ENCODE assay signal across 8 cellular contexts in the genomic region with DNA sequence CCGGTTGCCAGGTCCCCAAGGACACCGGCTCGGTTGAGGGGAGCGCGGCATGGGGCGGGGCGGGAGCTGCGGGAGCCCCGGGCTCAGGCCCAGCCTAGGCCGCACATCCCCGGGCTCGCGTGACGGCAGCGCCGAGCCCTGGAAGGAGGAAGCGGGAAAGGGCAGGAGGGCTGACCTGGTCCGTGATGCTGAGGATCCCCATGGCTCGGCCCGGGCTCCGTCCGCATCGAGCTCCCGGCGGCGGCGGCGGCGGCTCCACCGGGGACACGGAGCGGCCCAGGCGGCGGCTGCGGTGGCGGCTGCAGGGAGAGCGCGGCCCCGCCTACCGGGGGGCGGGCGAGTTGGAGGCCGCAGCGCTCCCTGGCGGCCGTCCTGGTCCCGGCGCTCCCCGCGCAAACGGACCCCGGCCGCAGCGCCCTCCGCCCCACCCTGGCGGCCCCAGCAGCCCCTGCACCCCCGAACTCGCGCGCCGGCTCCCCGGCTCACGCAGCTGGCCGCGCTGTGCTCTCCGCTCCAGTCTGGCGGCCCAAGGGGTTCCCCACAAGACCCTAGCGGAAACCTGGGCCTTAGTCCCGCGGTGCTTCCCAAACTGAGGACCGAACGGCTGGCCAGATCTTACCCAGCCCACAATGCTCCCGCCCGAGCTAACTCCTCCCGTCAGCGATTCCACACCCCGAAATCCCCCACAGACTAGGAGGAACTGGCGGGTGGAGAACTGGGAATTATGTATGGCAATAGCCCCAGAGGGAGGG. TPM values are rescaled to one million over a fixed set of nuclear protein-coding genes. Genes with fewer than 3 reads are reported as not detected.
DNase-seq lines count a peak whose midpoint lies in the region; ATAC-seq and TF ChIP-seq lines count a peak whose summit lies in the region.

A gene (minus strand): TSS at position 317 of the 752 bp plus-strand sequence. CDS start 115 bp downstream, at position 202.

- BruUV-seq in IMR-90 (replicated peaks; lab: Mats Ljungman, UMichigan): no TSS peak

- in situ Hi-C loops in IMR-90 (cut with MboI; ENCODE audit: low sequenced_read_pairs): no loop called here

- peaks cover 34% of the 10 kb centered on the region for H3K79me2 ChIP-seq in fibroblast of lung (ENCODE audit: control insufficient read depth, insufficient read depth, low read length)

- H3K4me2 ChIP-seq in IMR-90 (ENCODE audit: low read depth, low read length) (peak within 1 kb of the TSS; percentile 92), fibroblast of lung (ENCODE audit: extremely low read depth, insufficient read depth, low read length) (peak within 1 kb of the TSS; percentile 92)

- H2BK120ac ChIP-seq in IMR-90 (ENCODE audit: low read depth, low read length): peak within 1 kb of the TSS; percentile 60; the same call in 1 of the 2 replicates

- H3K4ac ChIP-seq in IMR-90 (ENCODE audit: low read depth, low read length): peak within 1 kb of the TSS; percentile 85

- peaks cover 21 to 28% (median 25%) of the 10 kb centered on the region in 4 donors for H3K4me1 Mint-ChIP-seq in naive thymus-derived CD8-positive, alpha-beta T cell
- peaks cover 13 to 25% of the 10 kb centered on the region in 2 donors for H3K4me1 Mint-ChIP-seq in stimulated activated naive B cell treated with anti-CD40 and anti-IgM and Interleukin-4, amounts not matched to agents 10 μg/mL and 1 μg/mL and 100 μg/mL, for 72 hours

- peak; percentile 72 for ATAC-seq in GM21526 (IDR thresholded peaks at IDR 0.05; ENCODE audit: low FRiP score, unreplicated experiment)
- ATAC-seq in IMR-90 (ENCODE audit: low read depth): peak; percentile 86
- ATAC-seq in naive thymus-derived CD8-positive, alpha-beta T cell: peak; percentile 94
- ATAC-seq in stimulated activated naive B cell treated with anti-CD40 and anti-IgM and Interleukin-4, amounts not matched to agents 10 μg/mL and 1 μg/mL and 100 μg/mL, for 72 hours (replicated peaks): peak; percentile 94 to 96

- intact Hi-C loops in IMR-90 (cut with micrococcal nuclease): loop anchor here (2.0 kb wide), 2 partner anchors 139 to 207 kb away; a partner anchor contains a TSS

- peak within 1 kb of the TSS; percentile 81 to 94 for H4K8ac ChIP-seq in IMR-90 (ENCODE audit: low read depth in 2 of 2, low read length in 2 of 2)

- CTCF ChIA-PET in IMR-90 (lab: Yijun Ruan, JAX): interaction anchor here (0.6 to 1.2 kb wide), 5 partner anchors 8 to 69 kb away, joined by 3 read pairs; a partner anchor contains a TSS

- peak within 1 kb of the TSS; percentile 77 for H4K91ac ChIP-seq in IMR-90 (ENCODE audit: insufficient read depth, low read depth, low read length)

- H3K9ac ChIP-seq in IMR-90 (ENCODE audit: low read depth, low read length) (peak within 1 kb of the TSS; percentile 96), fibroblast of lung (ENCODE audit: insufficient read depth, low read length) (peak within 1 kb of the TSS; percentile 81)

- peak; percentile 34 for TF ChIP-seq RAD21 in IMR-90 (IDR thresholded peaks at IDR 0.05; ENCODE audit: low read length)

- H4K20me1 ChIP-seq in IMR-90 (ENCODE audit: insufficient read depth, low read length): peaks cover 37% of the 10 kb centered on the region
- no peaks in the 10 kb centered on the region for H4K20me1 ChIP-seq in fibroblast of lung (ENCODE audit: control insufficient read depth, extremely low read depth, insufficient read depth, low read length)

- peak within 1 kb of the TSS; percentile 83 to 96 (median 92) for H3K27ac Mint-ChIP-seq in naive thymus-derived CD8-positive, alpha-beta T cell
- peak within 1 kb of the TSS; percentile 94 for H3K27ac Mint-ChIP-seq in stimulated activated naive B cell treated with anti-CD40 and anti-IgM and Interleukin-4, amounts not matched to agents 10 μg/mL and 1 μg/mL and 100 μg/mL, for 72 hours

- H2AFZ ChIP-seq in IMR-90 (replicated peaks; ENCODE audit: low read length, poor library complexity) (peak within 1 kb of the TSS; percentile 97), fibroblast of lung (ENCODE audit: low read length) (peak within 1 kb of the TSS; percentile 74)

- peaks cover 28% of the 10 kb centered on the region for H3K9me1 ChIP-seq in IMR-90 (ENCODE audit: insufficient read depth, low read length)

- H3K56ac ChIP-seq in IMR-90 (ENCODE audit: extremely low read depth, insufficient read depth, low read length): peak within 1 kb of the TSS; percentile 79

- H2BK15ac ChIP-seq in IMR-90 (ENCODE audit: low read depth, low read length): peak within 1 kb of the TSS; percentile 23; the same call in 1 of the 3 replicates

- H3K9me3 ChIP-seq in IMR-90 (ENCODE audit: control insufficient read depth, insufficient read depth, low read length) (no peaks in the 10 kb centered on the region), fibroblast of lung (ENCODE audit: control insufficient read depth, insufficient read depth, low read depth, low read length) (no peaks in the 10 kb centered on the region)

- peak within 1 kb of the TSS; percentile 94 for H3K23ac ChIP-seq in IMR-90 (ENCODE audit: low read depth, low read length)

- H3K4me1 ChIP-seq in IMR-90 (ENCODE audit: control insufficient read depth, insufficient read depth, low read length) (peaks cover 22% of the 10 kb centered on the region), fibroblast of lung (ENCODE audit: control insufficient read depth, extremely low read depth, insufficient read depth, low read length) (peaks cover 15% of the 10 kb centered on the region)

- POLR2A ChIA-PET in IMR-90 (lab: Charles Lee; ENCODE audit: unreplicated experiment): interaction anchor here (1.1 kb wide), 1 partner anchor 36 kb away, joined by 4 read pairs; a partner anchor contains a TSS
- POLR2A ChIA-PET in naive thymus-derived CD8-positive, alpha-beta T cell (lab: Charles Lee): interaction anchor here (0.5 to 2.7 kb wide), 21 partner anchors 9 to 328 kb away, joined by 3 to 20 read pairs (median 3); a partner anchor contains a TSS

- H3K27ac ChIP-seq in IMR-90 (ENCODE audit: insufficient read depth, low read length): peak within 1 kb of the TSS; percentile 94
- H3K27ac ChIP-seq in fibroblast of lung (ENCODE audit: insufficient read depth, low read length): peak within 1 kb of the TSS; percentile 80

- peaks cover 0 to 28% (median 7%) of the 10 kb centered on the region in 3 donors for H3K36me3 Mint-ChIP-seq in naive thymus-derived CD8-positive, alpha-beta T cell
- H3K36me3 Mint-ChIP-seq in stimulated activated naive B cell treated with anti-CD40 and anti-IgM and Interleukin-4, amounts not matched to agents 10 μg/mL and 1 μg/mL and 100 μg/mL, for 72 hours: peaks cover 15 to 23% of the 10 kb centered on the region in 2 donors

- no peaks in the 10 kb centered on the region for H3K27me3 Mint-ChIP-seq in naive thymus-derived CD8-positive, alpha-beta T cell
- H3K27me3 Mint-ChIP-seq in stimulated activated naive B cell treated with anti-CD40 and anti-IgM and Interleukin-4, amounts not matched to agents 10 μg/mL and 1 μg/mL and 100 μg/mL, for 72 hours: no peaks in the 10 kb centered on the region

- H3K79me1 ChIP-seq in IMR-90 (ENCODE audit: low read depth in 1 of 2, low read length in 2 of 2): peaks cover 32 to 45% of the 10 kb centered on the region in 2 experiments

- TF ChIP-seq POLR2A in IMR-90 (IDR thresholded peaks at IDR 0.05; ENCODE audit: low read depth, low read length): no peak

- H3K4me3 ChIP-seq in IMR-90 (ENCODE audit: insufficient read depth, low read depth, low read length) (peak within 1 kb of the TSS; percentile 94), fibroblast of lung (replicated peaks in 1 of 4; ENCODE audit: control extremely low read depth in 1 of 4, insufficient read depth in 1 of 4, low read depth in 3 of 4, low read length in 4 of 4) (peak within 1 kb of the TSS; percentile 81 to 85 (median 83))

- dilution Hi-C loops in IMR-90 (cut with HindIII; ENCODE audit: low sequenced_read_pairs, unreplicated experiment): no loop called here

- peak within 1 kb of the TSS; percentile 89 for H3K14ac ChIP-seq in IMR-90 (replicated peaks; ENCODE audit: low read depth, low read length)

- H3K36me3 ChIP-seq in IMR-90 (ENCODE audit: control insufficient read depth, insufficient read depth, low read length) (peaks cover 35% of the 10 kb centered on the region), fibroblast of lung (ENCODE audit: control insufficient read depth, insufficient read depth, low read length) (peaks cover 18% of the 10 kb centered on the region)

- H2BK20ac ChIP-seq in IMR-90 (ENCODE audit: low read depth, low read length): 0 out of 2 replicates have a peak within 1 kb of the TSS, but pooled peaks have one; percentile 13

- peak within 1 kb of the TSS; percentile 69 for H4K5ac ChIP-seq in IMR-90 (ENCODE audit: low read depth, low read length)

- H3K27me3 ChIP-seq in IMR-90 (ENCODE audit: control insufficient read depth, insufficient read depth, low read length) (no peaks in the 10 kb centered on the region), fibroblast of lung (ENCODE audit: control insufficient read depth, insufficient read depth, low read length) (no peaks in the 10 kb centered on the region)

- peak within 1 kb of the TSS; percentile 89 for H2AK5ac ChIP-seq in IMR-90 (ENCODE audit: low read depth, low read length)

- 0% methylated on average over 50 of the region's 78 CpGs; no CpG with 5 or more reads in 1 of the 2 experiments for WGBS in IMR-90 (ENCODE audit: extremely low coverage in 2 of 2, insufficient read length in 1 of 2), 2 experiments

- DNase-seq in DMS79 treated with DMSO at 0.1 percent for 48 hours (lab: John Stamatoyannopoulos, UW) (peak; percentile 42), IMR-90 (peak; percentile 71), activated T-helper 1 cell treated with Interleukin-2 at 50 U/mL for 16 hours (ENCODE audit: low read depth) (peak; percentile 74), fibroblast of lung (ENCODE audit: low read depth in 2 of 2) (peak; percentile 68 to 74)
- peak; percentile 64 to 88 (median 81) for DNase-seq in naive thymus-derived CD8-positive, alpha-beta T cell
- peak; percentile 73 for DNase-seq in stimulated activated naive B cell treated with anti-CD40 and anti-IgM and Interleukin-4, amounts not matched to agents 10 μg/mL and 1 μg/mL and 100 μg/mL, for 72 hours

- H3K4me3 Mint-ChIP-seq in naive thymus-derived CD8-positive, alpha-beta T cell: peak within 1 kb of the TSS; percentile 87 to 94 (median 92)
- peak within 1 kb of the TSS; percentile 94 to 99 for H3K4me3 Mint-ChIP-seq in stimulated activated naive B cell treated with anti-CD40 and anti-IgM and Interleukin-4, amounts not matched to agents 10 μg/mL and 1 μg/mL and 100 μg/mL, for 72 hours

- TF ChIP-seq CTCF in IMR-90 (conservative IDR thresholded peaks at IDR 0.05; ENCODE audit: low read depth, low read length): peak; percentile 82
- TF ChIP-seq CTCF in fibroblast of lung (conservative IDR thresholded peaks at IDR 0.05 in 1 of 2, IDR thresholded peaks at IDR 0.05 in 1 of 2; ENCODE audit: low read depth in 1 of 2, low read length in 2 of 2): peak; percentile 12 to 29

- no peaks in the 10 kb centered on the region for H3K9me3 Mint-ChIP-seq in naive thymus-derived CD8-positive, alpha-beta T cell
- H3K9me3 Mint-ChIP-seq in stimulated activated naive B cell treated with anti-CD40 and anti-IgM and Interleukin-4, amounts not matched to agents 10 μg/mL and 1 μg/mL and 100 μg/mL, for 72 hours: no peaks in the 10 kb centered on the region

- peak within 1 kb of the TSS; percentile 36 for H3K18ac ChIP-seq in IMR-90 (ENCODE audit: low read depth, low read length)

- peak within 1 kb of the TSS; percentile 89 for H2BK5ac ChIP-seq in IMR-90 (ENCODE audit: low read depth, low read length, poor library complexity, severe bottlenecking)

- peak within 1 kb of the TSS; percentile 97 for H2AK9ac ChIP-seq in IMR-90 (replicated peaks; ENCODE audit: low read depth, low read length, poor library complexity)

RNA-seq across cellular contexts. Expression of the gene that starts here (rescaled TPM):
- total RNA-seq in IMR-90 (2012; rRNA removed) (15.4 and 16.1 TPM in 2 replicates), fibroblast of lung (9.0 and 14.9 TPM in 2 replicates)
- polyA plus RNA-seq in IMR-90 (2012; rRNA removed) (35.9 and 36.2 TPM in 2 replicates), fibroblast of lung (12.2 and 15.8 TPM in 2 replicates)
- 21.3 and 23.2 TPM in 2 replicates for polyA plus RNA-seq in IMR-90 (2012; cell fraction: cytosol; rRNA removed)
- 93.6 and 111 TPM in 2 replicates for polyA plus RNA-seq in IMR-90 (2012; cell fraction: nucleus; rRNA removed; ENCODE audit: low replicate concordance)
- polyA plus RNA-seq in PFSK-1 (2012; ENCODE audit: insufficient read length, low read depth): 37.0 TPM
- 20.8 and 22.2 TPM in 2 replicates for polyA plus RNA-seq in fibroblast of lung (2012)
- 99.7 and 108 TPM in 2 replicates for polyA minus RNA-seq in fibroblast of lung (ENCODE audit: low replicate concordance)
- total RNA-seq in naive thymus-derived CD8-positive, alpha-beta T cell: 10 to 100 TPM; 34.5 to 43.9 TPM
- 10 to 100 TPM in 1 of 3 donors, 1 to 10 TPM in 2; 7.5 to 11.5 (median 7.9) TPM for polyA plus RNA-seq in naive thymus-derived CD8-positive, alpha-beta T cell

Comparison
In these comparisons a context has a peak if more than half of its experiments do, and no peak if none do; other contexts are left out.
1. Peak in every context shown above with its lines: DNase-seq, ATAC-seq, H3K4me3 ChIP-seq and H3K27ac ChIP-seq.